In genomic region chr16:31201511-31202401, GRCh38 we compare ENCODE assay signal across 1 cellular context.
TF ChIP-seq lines count a peak whose summit lies in the region.

No MANE protein-coding gene starts in this region.

TF ChIP-seq in K562, 482 proteins besides CTCF, POLR2A, EP300 and RAD21 (continues in another document):
- no peak for TF ChIP-seq ARNT (IDR thresholded peaks at IDR 0.05)
- TF ChIP-seq KLF16 (IDR thresholded peaks at IDR 0.05): no peak
- TF ChIP-seq DEAF1 (CRISPR knock-in tag; IDR thresholded peaks at IDR 0.05): no peak
- TF ChIP-seq ZMIZ1 (IDR thresholded peaks at IDR 0.05; ENCODE audit: low read depth in 2 of 2, low read length in 2 of 2): no peak
- TF ChIP-seq HES1 (IDR thresholded peaks at IDR 0.05; ENCODE audit: low read depth): no peak
- TF ChIP-seq ZEB2 (IDR thresholded peaks at IDR 0.05): no peak
- TF ChIP-seq ZNF12 (CRISPR knock-in tag; IDR thresholded peaks at IDR 0.05): no peak
- TF ChIP-seq FUS (optimal IDR thresholded peaks at IDR 0.05; ENCODE audit: low read depth, low read length): no peak
- no peak for TF ChIP-seq MAFK (IDR thresholded peaks at IDR 0.05; ENCODE audit: low read length)
- no peak for TF ChIP-seq XRCC4 (IDR thresholded peaks at IDR 0.05; ENCODE audit: extremely low read depth, insufficient read depth, insufficient read length)
- TF ChIP-seq THAP12 (CRISPR knock-in tag; IDR thresholded peaks at IDR 0.05): no peak
- no peak for TF ChIP-seq FOXA3 (CRISPR knock-in tag; conservative IDR thresholded peaks at IDR 0.05 in 1 of 2, IDR thresholded peaks at IDR 0.05 in 1 of 2)
- no peak for TF ChIP-seq RBM15 (IDR thresholded peaks at IDR 0.05; ENCODE audit: insufficient read depth, low read length)
- TF ChIP-seq SMAD2 (IDR thresholded peaks at IDR 0.05; ENCODE audit: low read depth, low read length): no peak
- TF ChIP-seq ZNF707 (CRISPR knock-in tag; conservative IDR thresholded peaks at IDR 0.05): no peak
- TF ChIP-seq ZNF639 (CRISPR knock-in tag; conservative IDR thresholded peaks at IDR 0.05 in 1 of 2, IDR thresholded peaks at IDR 0.05 in 1 of 2): no peak
- TF ChIP-seq DPF2 (IDR thresholded peaks at IDR 0.05): no peak
- no peak for TF ChIP-seq ZSCAN32 (CRISPR knock-in tag; IDR thresholded peaks at IDR 0.05)
- TF ChIP-seq ZNF592 (IDR thresholded peaks at IDR 0.05): no peak
- TF ChIP-seq ZFP91 (CRISPR knock-in tag; IDR thresholded peaks at IDR 0.05): 0 out of 2 replicates have a peak, but pooled peaks have one; percentile 30
- TF ChIP-seq HNRNPUL1 (IDR thresholded peaks at IDR 0.05; ENCODE audit: low read length): no peak
- TF ChIP-seq PCBP2 (IDR thresholded peaks at IDR 0.05; ENCODE audit: low read depth, low read length, poor library complexity, severe bottlenecking): no peak
- TF ChIP-seq SP1 (CRISPR knock-in tag; IDR thresholded peaks at IDR 0.05): 0 out of 2 replicates have a peak, but pooled peaks have one; percentile 9
- no peak for TF ChIP-seq HMBOX1 (IDR thresholded peaks at IDR 0.05)
- TF ChIP-seq ZBTB5 (IDR thresholded peaks at IDR 0.05): no peak
- TF ChIP-seq YBX1 (IDR thresholded peaks at IDR 0.05): no peak
- no peak for TF ChIP-seq RFX7 (CRISPR knock-in tag; IDR thresholded peaks at IDR 0.05)
- TF ChIP-seq ERF (CRISPR knock-in tag; IDR thresholded peaks at IDR 0.05): no peak
- no peak for TF ChIP-seq ZNF609 (CRISPR knock-in tag; IDR thresholded peaks at IDR 0.05; ENCODE audit: borderline replicate concordance)
